1 cellular context compared by ENCODE assay signal in genomic region chr1:6603851-6604558, GRCh38.
TF ChIP-seq lines count a peak whose summit lies in the region.

No MANE protein-coding gene starts in this region.

TF ChIP-seq in HepG2, 621 proteins besides CTCF, POLR2A, EP300 and RAD21 (continued from another document and continues in another):
- TF ChIP-seq ISL2 (CRISPR knock-in tag; IDR thresholded peaks at IDR 0.05) (no peak), ZNF468 (CRISPR knock-in tag; IDR thresholded peaks at IDR 0.05) (no peak), HMG20A (CRISPR knock-in tag; IDR thresholded peaks at IDR 0.05; ENCODE audit: borderline replicate concordance) (peak; percentile 68), ZNF563 (CRISPR knock-in tag; IDR thresholded peaks at IDR 0.05) (0 out of 2 replicates have a peak, but pooled peaks have one; percentile 10), AHDC1 (CRISPR knock-in tag; IDR thresholded peaks at IDR 0.05; ENCODE audit: borderline replicate concordance) (peak; percentile 17; the same call in 1 of the 2 replicates), HIVEP1 (CRISPR knock-in tag; IDR thresholded peaks at IDR 0.05) (no peak), SP140L (CRISPR knock-in tag; IDR thresholded peaks at IDR 0.05; ENCODE audit: borderline replicate concordance) (no peak; the same call in 1 of the 2 replicates), ATF7-NPFF (CRISPR knock-in tag; IDR thresholded peaks at IDR 0.05; ENCODE audit: low read depth) (peak; percentile 63), SAFB2 (CRISPR knock-in tag; IDR thresholded peaks at IDR 0.05; ENCODE audit: borderline replicate concordance, low read depth) (peak; percentile 56; the same call in 1 of the 2 replicates), FOXK1 (CRISPR knock-in tag; IDR thresholded peaks at IDR 0.05; ENCODE audit: borderline replicate concordance, low read depth) (peak; percentile 36; the same call in 1 of the 2 replicates), KLF16 (CRISPR knock-in tag; IDR thresholded peaks at IDR 0.05) (peak in 1 of 2 experiments; percentile 59; a peak in 1 of 4 replicates), DMTF1 (CRISPR knock-in tag; IDR thresholded peaks at IDR 0.05) (no peak), HES4 (CRISPR knock-in tag; IDR thresholded peaks at IDR 0.05; ENCODE audit: borderline replicate concordance) (peak; percentile 44; the same call in 1 of the 2 replicates), CBX1 (IDR thresholded peaks at IDR 0.05; ENCODE audit: low read depth) (no peak), CREM (IDR thresholded peaks at IDR 0.05) (no peak), CREM (CRISPR knock-in tag; IDR thresholded peaks at IDR 0.05) (no peak), ZFP91 (CRISPR knock-in tag; IDR thresholded peaks at IDR 0.05; ENCODE audit: borderline replicate concordance) (no peak), NFYC (CRISPR knock-in tag; IDR thresholded peaks at IDR 0.05) (peak; percentile 46), ZMYM3 (CRISPR knock-in tag; IDR thresholded peaks at IDR 0.05) (no peak), MLX (CRISPR knock-in tag; IDR thresholded peaks at IDR 0.05) (no peak; the same call in none of the 2 replicates), FIP1L1 (IDR thresholded peaks at IDR 0.05; ENCODE audit: borderline replicate concordance, insufficient read depth, low read depth, low read length) (no peak), ARNTL (CRISPR knock-in tag; IDR thresholded peaks at IDR 0.05) (no peak), PCBP2 (optimal IDR thresholded peaks at IDR 0.05; ENCODE audit: low read depth, low read length, poor library complexity, severe bottlenecking) (no peak), ELF1 (CRISPR knock-in tag; IDR thresholded peaks at IDR 0.05) (peak; percentile 82), ZNF576 (CRISPR knock-in tag; IDR thresholded peaks at IDR 0.05) (no peak), ZNF530 (CRISPR knock-in tag; IDR thresholded peaks at IDR 0.05; ENCODE audit: low read depth) (no peak), NAIF1 (CRISPR knock-in tag; IDR thresholded peaks at IDR 0.05; ENCODE audit: borderline replicate concordance) (peak; percentile 84; the same call in 1 of the 2 replicates), ZNF549 (CRISPR knock-in tag; IDR thresholded peaks at IDR 0.05) (no peak), ZNF609 (CRISPR knock-in tag; IDR thresholded peaks at IDR 0.05; ENCODE audit: borderline replicate concordance) (no peak; the same call in 1 of the 2 replicates), POGK (CRISPR knock-in tag; conservative IDR thresholded peaks at IDR 0.05) (peak; percentile 64), ZNF710 (CRISPR knock-in tag; IDR thresholded peaks at IDR 0.05; ENCODE audit: borderline replicate concordance) (peak; percentile 64; the same call in 1 of the 2 replicates), GZF1 (CRISPR knock-in tag; IDR thresholded peaks at IDR 0.05) (no peak), SRSF1 (optimal IDR thresholded peaks at IDR 0.05; ENCODE audit: low read depth, low read length) (no peak), SP5 (CRISPR knock-in tag; IDR thresholded peaks at IDR 0.05; ENCODE audit: borderline replicate concordance, low read depth) (0 out of 2 replicates have a peak, but pooled peaks have one; percentile 46)
- TF ChIP-seq, protein P1, sequence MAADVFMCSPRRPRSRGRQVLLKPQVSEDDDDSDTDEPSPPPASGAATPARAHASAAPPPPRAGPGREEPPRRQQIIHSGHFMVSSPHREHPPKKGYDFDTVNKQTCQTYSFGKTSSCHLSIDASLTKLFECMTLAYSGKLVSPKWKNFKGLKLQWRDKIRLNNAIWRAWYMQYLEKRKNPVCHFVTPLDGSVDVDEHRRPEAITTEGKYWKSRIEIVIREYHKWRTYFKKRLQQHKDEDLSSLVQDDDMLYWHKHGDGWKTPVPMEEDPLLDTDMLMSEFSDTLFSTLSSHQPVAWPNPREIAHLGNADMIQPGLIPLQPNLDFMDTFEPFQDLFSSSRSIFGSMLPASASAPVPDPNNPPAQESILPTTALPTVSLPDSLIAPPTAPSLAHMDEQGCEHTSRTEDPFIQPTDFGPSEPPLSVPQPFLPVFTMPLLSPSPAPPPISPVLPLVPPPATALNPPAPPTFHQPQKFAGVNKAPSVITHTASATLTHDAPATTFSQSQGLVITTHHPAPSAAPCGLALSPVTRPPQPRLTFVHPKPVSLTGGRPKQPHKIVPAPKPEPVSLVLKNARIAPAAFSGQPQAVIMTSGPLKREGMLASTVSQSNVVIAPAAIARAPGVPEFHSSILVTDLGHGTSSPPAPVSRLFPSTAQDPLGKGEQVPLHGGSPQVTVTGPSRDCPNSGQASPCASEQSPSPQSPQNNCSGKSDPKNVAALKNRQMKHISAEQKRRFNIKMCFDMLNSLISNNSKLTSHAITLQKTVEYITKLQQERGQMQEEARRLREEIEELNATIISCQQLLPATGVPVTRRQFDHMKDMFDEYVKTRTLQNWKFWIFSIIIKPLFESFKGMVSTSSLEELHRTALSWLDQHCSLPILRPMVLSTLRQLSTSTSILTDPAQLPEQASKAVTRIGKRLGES (CRISPR knock-in tag; IDR thresholded peaks at IDR 0.05; ENCODE audit: borderline replicate concordance): no peak; the same call in 1 of the 2 replicates
